In the genomic region with DNA sequence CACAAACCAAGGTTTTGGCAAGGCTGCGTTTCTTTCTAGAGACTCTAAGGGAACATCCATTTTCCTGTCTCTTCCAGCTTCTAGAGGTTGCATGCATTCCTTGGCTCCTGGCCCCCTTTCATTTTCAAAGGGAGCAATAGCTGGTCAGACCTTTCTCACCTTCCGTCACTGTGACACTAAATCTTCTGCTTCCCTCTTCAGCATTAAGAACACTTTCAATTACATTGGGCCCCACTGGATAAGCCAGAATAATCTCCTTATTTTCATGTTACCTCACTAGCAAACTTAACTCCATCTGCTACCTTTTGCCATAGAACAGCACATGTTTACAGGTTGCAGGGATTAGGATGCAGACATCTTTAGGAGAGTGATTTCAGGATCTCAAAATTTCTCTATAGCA, we compare ENCODE assay signal across 20 cellular contexts.
"Had no signal": no experiment of that assay in that cellular context is flagged by ENCODE, and none has a peak within 500 bp of the region (broad histone marks: within the 10 kb centered on the region; RNA-seq: fewer than 3 reads in every experiment).

No MANE protein-coding gene starts in this region.

- H3K79me2 ChIP-seq: parathyroid adenoma had no signal

- ATAC-seq: heart left ventricle, left colon had no signal

- DNase-seq: colonic mucosa; dermis blood vessel endothelial cell; esophagus squamous epithelium; foreskin melanocyte; heart left ventricle; hippocampal formation; left colon; mesendoderm; naive B cell; sigmoid colon; small intestine; stimulated activated CD4-positive, alpha-beta T cell treated with anti-CD3 and anti-CD28 coated beads, Interleukin-12 subunit alpha, Interleukin-12 subunit beta, amount 100 ng/mL, for 4 hours; stimulated activated naive CD4-positive, alpha-beta T cell; stomach; substantia nigra; transverse colon had no signal

- H3K4me1 ChIP-seq: colonic mucosa, parathyroid adenoma had no signal

- H3K27me3 Mint-ChIP-seq: naive B cell had no signal

- H3K36me3 Mint-ChIP-seq: naive B cell had no signal

- H3K9me3 Mint-ChIP-seq: naive B cell, nephron had no signal

- H3K27ac ChIP-seq: colonic mucosa, esophagus squamous epithelium, heart left ventricle, parathyroid adenoma, prostate gland, sigmoid colon, stomach, thoracic aorta, transverse colon had no signal

- H3K27me3 ChIP-seq: colonic mucosa, esophagus squamous epithelium, heart left ventricle, sigmoid colon, stomach, transverse colon had no signal

- H2AFZ ChIP-seq: parathyroid adenoma had no signal

- H3K27ac Mint-ChIP-seq: naive B cell, nephron had no signal

- H3K4me3 ChIP-seq: colonic mucosa, esophagus squamous epithelium, heart left ventricle, prostate gland, sigmoid colon, stomach, thoracic aorta, transverse colon had no signal

- H3K36me3 ChIP-seq: colonic mucosa, esophagus squamous epithelium, heart left ventricle, prostate gland, sigmoid colon, stomach, thoracic aorta, transverse colon had no signal

- H3K4me3 Mint-ChIP-seq: naive B cell, nephron had no signal

- H3K9me3 ChIP-seq: colonic mucosa, esophagus squamous epithelium, heart left ventricle, prostate gland, sigmoid colon, stomach, thoracic aorta, transverse colon had no signal
